In genomic region chr3:61668317-61668864, GRCh38 we compare ENCODE assay signal across 26 cellular contexts.
DNase-seq lines count a peak whose midpoint lies in the region; ATAC-seq and TF ChIP-seq lines count a peak whose summit lies in the region.
"Had no signal": no experiment of that assay in that cellular context is flagged by ENCODE, and none has a peak within 500 bp of the region (broad histone marks: within the 10 kb centered on the region; RNA-seq: fewer than 3 reads in every experiment).

No MANE protein-coding gene starts in this region.

- no peak for TF ChIP-seq CTCF in GM06990 (IDR thresholded peaks at IDR 0.05; ENCODE audit: insufficient read depth, low read length, poor library complexity, severe bottlenecking)

- ATAC-seq in GM21515 (IDR thresholded peaks at IDR 0.05; ENCODE audit: unreplicated experiment) (peak; percentile 58), HG03095 (IDR thresholded peaks at IDR 0.05; ENCODE audit: unreplicated experiment) (peak; percentile 79), GM18517 (IDR thresholded peaks at IDR 0.05; ENCODE audit: unreplicated experiment) (no peak)
- ATAC-seq: activated naive CD8-positive, alpha-beta T cell treated with anti-CD3 and anti-CD28 coated beads, Interleukin-2, amount 50 U/mL, for 24 hours; activated T-cell treated with anti-CD3 and anti-CD28 coated beads, Interleukin-2, amount 50 U/mL, for 4 hours; effector memory CD8-positive, alpha-beta T cell; T-cell had no signal

- DNase-seq in GM06990 (ENCODE audit: extremely low read depth, insufficient read length) (peak; percentile 43), caudate nucleus (lab: John Stamatoyannopoulos, UW) (peak in 31 of 61 donors; percentile 1 to 80 (median 26)), NCI-H1436 (lab: John Stamatoyannopoulos, UW) (no peak), kidney tubule cell (ENCODE audit: low spot score) (no peak), HT-29 (ENCODE audit: low spot score) (no peak)
- DNase-seq: activated B cell treated with CpG ODN at 0.5 μM for 24 hours; activated CD4-positive, alpha-beta T cell treated with anti-CD3 and anti-CD28 coated beads, Interleukin-2, amount 10 ng/mL, durations not matched to agents 7 days and 5 days; activated gamma-delta T cell treated with Interleukin-2 at 50 U/mL for 16 hours; activated naive CD8-positive, alpha-beta T cell treated with anti-CD3 and anti-CD28 coated beads, Interleukin-2, amount 50 U/mL, for 24 hours; activated T-cell treated with anti-CD3 and anti-CD28 coated beads, Interleukin-2, amount 50 U/mL, for 4 hours; AML-193; CD4-positive, alpha-beta T cell; central memory CD4-positive, alpha-beta T cell; effector memory CD8-positive, alpha-beta T cell; left ventricle myocardium superior; NCI-H1048; NCI-H1694 treated with DMSO at 0.1 percent for 48 hours; NCI-H2171; OCI-M1; stimulated activated CD8-positive, alpha-beta memory T cell treated with anti-CD3 and anti-CD28 coated beads, Interleukin-4, amount 100 ng/mL, for 48 hours; T-cell; testis had no signal

- H3K27me3 ChIP-seq in GM06990 (replicated peaks; ENCODE audit: control insufficient read depth, insufficient read depth, low read length): no peaks in the 10 kb centered on the region; the same call in 1 of the 2 replicates
- H3K27me3 ChIP-seq: right lobe of liver, testis had no signal

- no peaks in the 10 kb centered on the region for H3K36me3 ChIP-seq in GM06990 (ENCODE audit: control insufficient read depth, insufficient read depth, low read length)
- H3K36me3 ChIP-seq: right lobe of liver had no signal

- H3K4me3 ChIP-seq in GM06990 (replicated peaks; ENCODE audit: low read depth, low read length): no peak overlapping the region
- H3K4me3 ChIP-seq: right lobe of liver, testis had no signal

- peak overlapping the region; percentile 21 for H3K27ac ChIP-seq in caudate nucleus (ENCODE audit: low read depth, low read length)
- H3K27ac ChIP-seq: right lobe of liver, testis had no signal

Comparison
In these comparisons a context has a peak if more than half of its experiments do, and no peak if none do; other contexts are left out.
1. DNase-seq: peak in GM06990 (single experiment) and caudate nucleus (31 of 61); none in NCI-H1436 (single experiment), kidney tubule cell (single experiment) and HT-29 (single experiment).